In genomic region chr15:77737238-77738037, GRCh38 we compare ENCODE assay signal across 1 cellular context.
TF ChIP-seq lines count a peak whose summit lies in the region.

No MANE protein-coding gene starts in this region.

TF ChIP-seq in K562, 482 proteins besides CTCF, POLR2A, EP300 and RAD21 (continued from another document and continues in another):
- TF ChIP-seq TSHZ1 (CRISPR knock-in tag; IDR thresholded peaks at IDR 0.05) (no peak), HNRNPL (IDR thresholded peaks at IDR 0.05; ENCODE audit: low read depth, low read length) (no peak), TBP (optimal IDR thresholded peaks at IDR 0.05; ENCODE audit: low read depth, low read length) (peak; percentile 19), POLR2AphosphoS5 (IDR thresholded peaks at IDR 0.05; ENCODE audit: control insufficient read depth, insufficient read depth, low read depth, low read length) (peak; percentile 90), MAZ (CRISPR knock-in tag; conservative IDR thresholded peaks at IDR 0.05 in 1 of 2, IDR thresholded peaks at IDR 0.05 in 1 of 2) (no peak; a peak in 1 of 4 replicates), ZNF274 (IDR thresholded peaks at IDR 0.05; ENCODE audit: borderline replicate concordance, low read depth, low read length) (peak; percentile 53; the same call in 1 of the 2 replicates), IRF9 (tag; IDR thresholded peaks at IDR 0.05) (peak; percentile 56; the same call in 1 of the 2 replicates), AFF4 (CRISPR knock-in tag; IDR thresholded peaks at IDR 0.05) (no peak), PHF8 (IDR thresholded peaks at IDR 0.05; ENCODE audit: borderline replicate concordance, low read length) (no peak), EWSR1 (IDR thresholded peaks at IDR 0.05; ENCODE audit: borderline replicate concordance, low read depth, partially characterized antibody) (no peak), DIDO1 (tag; IDR thresholded peaks at IDR 0.05; ENCODE audit: low read depth) (no peak), ZMIZ1 (IDR thresholded peaks at IDR 0.05; ENCODE audit: low read depth in 2 of 2, low read length in 2 of 2) (peak in 1 of 2 experiments; percentile 58; a peak in 1 of 4 replicates), TBL1XR1 (IDR thresholded peaks at IDR 0.05; ENCODE audit: low read length in 2 of 2) (peak in 1 of 2 experiments; percentile 49; a peak in 1 of 4 replicates), SLC30A9 (CRISPR knock-in tag; IDR thresholded peaks at IDR 0.05) (no peak), ILK (tag; IDR thresholded peaks at IDR 0.05; ENCODE audit: borderline replicate concordance, low read depth) (no peak), ZNF41 (CRISPR knock-in tag; conservative IDR thresholded peaks at IDR 0.05) (no peak), SMARCA5 (IDR thresholded peaks at IDR 0.05) (peak; percentile 99), TOE1 (IDR thresholded peaks at IDR 0.05; ENCODE audit: borderline replicate concordance) (peak; percentile 83), TOE1 (CRISPR knock-in tag; IDR thresholded peaks at IDR 0.05; ENCODE audit: borderline replicate concordance, low read depth) (no peak), CBX3 (IDR thresholded peaks at IDR 0.05; ENCODE audit: borderline replicate concordance in 1 of 2, low read length in 2 of 2) (0 out of 3 replicates have a peak, but pooled peaks of 1 of the 2 experiments have one; percentile 23), MEIS2 (IDR thresholded peaks at IDR 0.05; ENCODE audit: partially characterized antibody) (peak; percentile 76), MXI1 (IDR thresholded peaks at IDR 0.05; ENCODE audit: low read depth, low read length) (no peak; the same call in 1 of the 2 replicates), ZEB2 (IDR thresholded peaks at IDR 0.05) (peak; percentile 97), GABPB2 (CRISPR knock-in tag; conservative IDR thresholded peaks at IDR 0.05) (no peak), EGR1 (conservative IDR thresholded peaks at IDR 0.05) (peak; percentile 59), CBFA2T2 (conservative IDR thresholded peaks at IDR 0.05) (peak; percentile 97), HDAC3 (IDR thresholded peaks at IDR 0.05; ENCODE audit: borderline replicate concordance, partially characterized antibody) (peak; percentile 79), ARHGAP35 (IDR thresholded peaks at IDR 0.05; ENCODE audit: partially characterized antibody) (peak; percentile 5), HDGF (IDR thresholded peaks at IDR 0.05) (peak; percentile 99), SMAD4 (CRISPR knock-in tag; conservative IDR thresholded peaks at IDR 0.05) (peak; percentile 66; the same call in 1 of the 2 replicates), RFX1 (IDR thresholded peaks at IDR 0.05) (no peak)
- TF ChIP-seq, protein P1, sequence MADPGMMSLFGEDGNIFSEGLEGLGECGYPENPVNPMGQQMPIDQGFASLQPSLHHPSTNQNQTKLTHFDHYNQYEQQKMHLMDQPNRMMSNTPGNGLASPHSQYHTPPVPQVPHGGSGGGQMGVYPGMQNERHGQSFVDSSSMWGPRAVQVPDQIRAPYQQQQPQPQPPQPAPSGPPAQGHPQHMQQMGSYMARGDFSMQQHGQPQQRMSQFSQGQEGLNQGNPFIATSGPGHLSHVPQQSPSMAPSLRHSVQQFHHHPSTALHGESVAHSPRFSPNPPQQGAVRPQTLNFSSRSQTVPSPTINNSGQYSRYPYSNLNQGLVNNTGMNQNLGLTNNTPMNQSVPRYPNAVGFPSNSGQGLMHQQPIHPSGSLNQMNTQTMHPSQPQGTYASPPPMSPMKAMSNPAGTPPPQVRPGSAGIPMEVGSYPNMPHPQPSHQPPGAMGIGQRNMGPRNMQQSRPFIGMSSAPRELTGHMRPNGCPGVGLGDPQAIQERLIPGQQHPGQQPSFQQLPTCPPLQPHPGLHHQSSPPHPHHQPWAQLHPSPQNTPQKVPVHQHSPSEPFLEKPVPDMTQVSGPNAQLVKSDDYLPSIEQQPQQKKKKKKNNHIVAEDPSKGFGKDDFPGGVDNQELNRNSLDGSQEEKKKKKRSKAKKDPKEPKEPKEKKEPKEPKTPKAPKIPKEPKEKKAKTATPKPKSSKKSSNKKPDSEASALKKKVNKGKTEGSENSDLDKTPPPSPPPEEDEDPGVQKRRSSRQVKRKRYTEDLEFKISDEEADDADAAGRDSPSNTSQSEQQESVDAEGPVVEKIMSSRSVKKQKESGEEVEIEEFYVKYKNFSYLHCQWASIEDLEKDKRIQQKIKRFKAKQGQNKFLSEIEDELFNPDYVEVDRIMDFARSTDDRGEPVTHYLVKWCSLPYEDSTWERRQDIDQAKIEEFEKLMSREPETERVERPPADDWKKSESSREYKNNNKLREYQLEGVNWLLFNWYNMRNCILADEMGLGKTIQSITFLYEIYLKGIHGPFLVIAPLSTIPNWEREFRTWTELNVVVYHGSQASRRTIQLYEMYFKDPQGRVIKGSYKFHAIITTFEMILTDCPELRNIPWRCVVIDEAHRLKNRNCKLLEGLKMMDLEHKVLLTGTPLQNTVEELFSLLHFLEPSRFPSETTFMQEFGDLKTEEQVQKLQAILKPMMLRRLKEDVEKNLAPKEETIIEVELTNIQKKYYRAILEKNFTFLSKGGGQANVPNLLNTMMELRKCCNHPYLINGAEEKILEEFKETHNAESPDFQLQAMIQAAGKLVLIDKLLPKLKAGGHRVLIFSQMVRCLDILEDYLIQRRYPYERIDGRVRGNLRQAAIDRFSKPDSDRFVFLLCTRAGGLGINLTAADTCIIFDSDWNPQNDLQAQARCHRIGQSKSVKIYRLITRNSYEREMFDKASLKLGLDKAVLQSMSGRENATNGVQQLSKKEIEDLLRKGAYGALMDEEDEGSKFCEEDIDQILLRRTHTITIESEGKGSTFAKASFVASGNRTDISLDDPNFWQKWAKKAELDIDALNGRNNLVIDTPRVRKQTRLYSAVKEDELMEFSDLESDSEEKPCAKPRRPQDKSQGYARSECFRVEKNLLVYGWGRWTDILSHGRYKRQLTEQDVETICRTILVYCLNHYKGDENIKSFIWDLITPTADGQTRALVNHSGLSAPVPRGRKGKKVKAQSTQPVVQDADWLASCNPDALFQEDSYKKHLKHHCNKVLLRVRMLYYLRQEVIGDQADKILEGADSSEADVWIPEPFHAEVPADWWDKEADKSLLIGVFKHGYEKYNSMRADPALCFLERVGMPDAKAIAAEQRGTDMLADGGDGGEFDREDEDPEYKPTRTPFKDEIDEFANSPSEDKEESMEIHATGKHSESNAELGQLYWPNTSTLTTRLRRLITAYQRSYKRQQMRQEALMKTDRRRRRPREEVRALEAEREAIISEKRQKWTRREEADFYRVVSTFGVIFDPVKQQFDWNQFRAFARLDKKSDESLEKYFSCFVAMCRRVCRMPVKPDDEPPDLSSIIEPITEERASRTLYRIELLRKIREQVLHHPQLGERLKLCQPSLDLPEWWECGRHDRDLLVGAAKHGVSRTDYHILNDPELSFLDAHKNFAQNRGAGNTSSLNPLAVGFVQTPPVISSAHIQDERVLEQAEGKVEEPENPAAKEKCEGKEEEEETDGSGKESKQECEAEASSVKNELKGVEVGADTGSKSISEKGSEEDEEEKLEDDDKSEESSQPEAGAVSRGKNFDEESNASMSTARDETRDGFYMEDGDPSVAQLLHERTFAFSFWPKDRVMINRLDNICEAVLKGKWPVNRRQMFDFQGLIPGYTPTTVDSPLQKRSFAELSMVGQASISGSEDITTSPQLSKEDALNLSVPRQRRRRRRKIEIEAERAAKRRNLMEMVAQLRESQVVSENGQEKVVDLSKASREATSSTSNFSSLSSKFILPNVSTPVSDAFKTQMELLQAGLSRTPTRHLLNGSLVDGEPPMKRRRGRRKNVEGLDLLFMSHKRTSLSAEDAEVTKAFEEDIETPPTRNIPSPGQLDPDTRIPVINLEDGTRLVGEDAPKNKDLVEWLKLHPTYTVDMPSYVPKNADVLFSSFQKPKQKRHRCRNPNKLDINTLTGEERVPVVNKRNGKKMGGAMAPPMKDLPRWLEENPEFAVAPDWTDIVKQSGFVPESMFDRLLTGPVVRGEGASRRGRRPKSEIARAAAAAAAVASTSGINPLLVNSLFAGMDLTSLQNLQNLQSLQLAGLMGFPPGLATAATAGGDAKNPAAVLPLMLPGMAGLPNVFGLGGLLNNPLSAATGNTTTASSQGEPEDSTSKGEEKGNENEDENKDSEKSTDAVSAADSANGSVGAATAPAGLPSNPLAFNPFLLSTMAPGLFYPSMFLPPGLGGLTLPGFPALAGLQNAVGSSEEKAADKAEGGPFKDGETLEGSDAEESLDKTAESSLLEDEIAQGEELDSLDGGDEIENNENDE (IDR thresholded peaks at IDR 0.05; ENCODE audit: low read depth, low read length): no peak
- TF ChIP-seq, protein P2, sequence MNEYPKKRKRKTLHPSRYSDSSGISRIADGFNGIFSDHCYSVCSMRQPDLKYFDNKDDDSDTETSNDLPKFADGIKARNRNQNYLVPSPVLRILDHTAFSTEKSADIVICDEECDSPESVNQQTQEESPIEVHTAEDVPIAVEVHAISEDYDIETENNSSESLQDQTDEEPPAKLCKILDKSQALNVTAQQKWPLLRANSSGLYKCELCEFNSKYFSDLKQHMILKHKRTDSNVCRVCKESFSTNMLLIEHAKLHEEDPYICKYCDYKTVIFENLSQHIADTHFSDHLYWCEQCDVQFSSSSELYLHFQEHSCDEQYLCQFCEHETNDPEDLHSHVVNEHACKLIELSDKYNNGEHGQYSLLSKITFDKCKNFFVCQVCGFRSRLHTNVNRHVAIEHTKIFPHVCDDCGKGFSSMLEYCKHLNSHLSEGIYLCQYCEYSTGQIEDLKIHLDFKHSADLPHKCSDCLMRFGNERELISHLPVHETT (CRISPR knock-in tag; conservative IDR thresholded peaks at IDR 0.05 in 1 of 2, IDR thresholded peaks at IDR 0.05 in 1 of 2): 0 out of 4 replicates have a peak, but pooled peaks of 1 of the 2 experiments have one; percentile 46
